ENCODE assay signal across 9 cellular contexts in the genomic region with DNA sequence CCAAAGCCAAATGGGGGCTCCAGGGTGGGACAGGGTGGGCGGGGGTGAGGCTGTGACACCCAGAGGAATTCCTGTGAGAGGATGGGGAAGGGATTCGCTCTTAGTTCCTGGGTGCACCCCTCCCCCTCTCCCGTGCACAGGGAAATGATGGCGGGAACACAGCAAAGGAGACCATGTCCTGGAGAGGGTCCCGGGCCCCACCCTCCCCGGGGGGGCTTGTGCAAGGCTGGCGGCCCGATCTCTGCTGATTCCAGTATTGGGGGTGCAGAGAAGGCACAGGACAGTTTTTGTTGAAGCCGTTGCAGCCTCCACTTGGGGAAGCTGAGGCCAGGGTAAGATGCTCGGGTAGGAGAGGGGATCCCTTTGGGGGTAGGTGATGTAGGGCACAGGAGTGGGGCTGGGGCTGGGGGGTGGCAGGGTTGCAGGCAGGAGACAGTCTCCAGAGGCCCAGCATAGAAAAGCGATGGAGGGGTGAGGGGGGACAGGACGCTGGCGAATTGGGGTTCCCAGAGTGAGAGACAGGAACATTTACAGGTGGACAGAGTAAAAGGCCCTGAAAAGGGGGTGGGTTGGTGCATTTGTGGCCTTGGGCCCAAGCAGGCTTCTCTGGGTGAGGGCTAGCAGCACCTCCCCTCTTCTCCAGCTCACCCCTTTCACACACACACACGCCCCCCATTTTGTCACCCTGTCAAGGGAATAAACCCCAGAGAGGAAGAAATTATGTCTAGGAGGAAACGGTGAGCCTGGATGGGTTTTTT. TPM values are rescaled to one million over a fixed set of nuclear protein-coding genes. Genes with fewer than 3 reads are reported as not detected.
DNase-seq lines count a peak whose midpoint lies in the region; ATAC-seq, FAIRE-seq and TF ChIP-seq lines count a peak whose summit lies in the region.
"Had no signal": no experiment of that assay in that cellular context is flagged by ENCODE, and none has a peak within 500 bp of the region (broad histone marks: within the 10 kb centered on the region; RNA-seq: fewer than 3 reads in every experiment).

No MANE protein-coding gene starts in this region.

- H3K27ac ChIP-seq in astrocyte (ENCODE audit: low read depth, low read length) (peak overlapping the region; percentile 86), HepG2 (ENCODE audit: extremely low read length, insufficient read depth, low read length) (no peak overlapping the region), temporal lobe (ENCODE audit: low read depth, low read length) (peak overlapping the region; percentile 94)

- H2AFZ ChIP-seq in astrocyte (ENCODE audit: low read depth, low read length) = peak overlapping the region; percentile 97
- H2AFZ ChIP-seq in HepG2 (ENCODE audit: low read length) = no peak overlapping the region

- no peaks in the 10 kb centered on the region for H3K9me3 Mint-ChIP-seq in activated CD4-positive, alpha-beta T cell treated with anti-CD3 and anti-CD28 coated beads, Interleukin-2, amount 10 ng/mL, durations not matched to agents 24 days and 14 days
- no peaks in the 10 kb centered on the region for H3K9me3 Mint-ChIP-seq in astrocyte (ENCODE audit: unreplicated experiment)

- H3K79me2 ChIP-seq in astrocyte (ENCODE audit: insufficient read depth, low read length) (peaks cover 9% of the 10 kb centered on the region), HepG2 (ENCODE audit: insufficient read depth, low read length) (peaks cover 5% of the 10 kb centered on the region)

- H3K36me3 ChIP-seq in astrocyte (ENCODE audit: insufficient read depth, low read length) = no peaks in the 10 kb centered on the region
- no peaks in the 10 kb centered on the region for H3K36me3 ChIP-seq in HepG2 (replicated peaks in 1 of 2; ENCODE audit: control insufficient read depth in 1 of 2, insufficient read depth in 2 of 2, low read length in 2 of 2)

- H3K9ac ChIP-seq in astrocyte (ENCODE audit: low read length) (peak overlapping the region; percentile 93), HepG2 (ENCODE audit: insufficient read depth, low read depth, low read length) (peak overlapping the region; percentile 88)

- H4K20me1 ChIP-seq in astrocyte (ENCODE audit: insufficient read depth, low read length) (peaks cover 6% of the 10 kb centered on the region), HepG2 (ENCODE audit: insufficient read depth, low read length) (peaks cover 8% of the 10 kb centered on the region; the same call in 1 of the 2 replicates)

- H3K4me1 Mint-ChIP-seq in activated CD4-positive, alpha-beta T cell treated with anti-CD3 and anti-CD28 coated beads, Interleukin-2, amount 10 ng/mL, durations not matched to agents 24 days and 14 days = peaks cover 22% of the 10 kb centered on the region
- H3K4me1 Mint-ChIP-seq in astrocyte (ENCODE audit: low read depth, unreplicated experiment) = peaks cover 6% of the 10 kb centered on the region

- in situ Hi-C loops in HepG2 (cut with HindIII; ENCODE audit: extremely low pct_ligation_motif_present, low pct_unique_long_range_greater_than_20kb) = no loop called here

- CTCF ChIA-PET in HepG2 (lab: Yijun Ruan, JAX; ENCODE audit: low intra/inter-chr PET ratio, low total read pairs) = no interaction called here

- TF ChIP-seq CTCF in astrocyte (IDR thresholded peaks at IDR 0.05; ENCODE audit: insufficient read depth, low read depth, low read length) = no peak
- TF ChIP-seq CTCF in HepG2 (CRISPR knock-in tag; IDR thresholded peaks at IDR 0.05) = no peak

- intact Hi-C loops in activated CD4-positive, alpha-beta T cell treated with anti-CD3 and anti-CD28 coated beads, Interleukin-2, amount 10 ng/mL, durations not matched to agents 24 days and 14 days (cut with micrococcal nuclease) = loop anchor here (2.0 to 10.0 kb wide), 2 partner anchors 132 to 512 kb away; no protein-coding TSS in a partner anchor
- intact Hi-C loops in HepG2 (cut with micrococcal nuclease; ENCODE audit: unreplicated experiment) = loop anchor here (2.0 kb wide), 1 partner anchor 38 kb away; the partner anchor contains the start of gene HMCES

- TF ChIP-seq EP300 in HepG2 (IDR thresholded peaks at IDR 0.05; ENCODE audit: low read depth in 2 of 2, low read length in 2 of 2) (no peak), HepG2 (CRISPR knock-in tag; IDR thresholded peaks at IDR 0.05; ENCODE audit: borderline replicate concordance) (no peak)

- WGBS in HepG2 (ENCODE audit: low lambda C conversion rate) = 45% methylated on average over 12 of the region's 15 CpGs

- H3K4me1 ChIP-seq in astrocyte (ENCODE audit: insufficient read depth, low read length) (peaks cover 10% of the 10 kb centered on the region), HepG2 (ENCODE audit: insufficient read depth, low read length) (peaks cover 23% of the 10 kb centered on the region)

- no peaks in the 10 kb centered on the region for H3K36me3 Mint-ChIP-seq in activated CD4-positive, alpha-beta T cell treated with anti-CD3 and anti-CD28 coated beads, Interleukin-2, amount 10 ng/mL, durations not matched to agents 24 days and 14 days (ENCODE audit: low read depth)
- peaks cover 12% of the 10 kb centered on the region for H3K36me3 Mint-ChIP-seq in astrocyte (ENCODE audit: low read depth, unreplicated experiment)

- BruUV-seq in HepG2 (replicated peaks; lab: Mats Ljungman, UMichigan) = no TSS peak

- peak overlapping the region; percentile 99 for H3K4me2 ChIP-seq in astrocyte (ENCODE audit: low read length)
- H3K4me2 ChIP-seq in HepG2 (ENCODE audit: low read depth, low read length) = peak overlapping the region; percentile 83

- no peak for TF ChIP-seq POLR2A in HepG2 (IDR thresholded peaks at IDR 0.05; ENCODE audit: insufficient read depth in 1 of 2, low read depth in 2 of 2, low read length in 2 of 2)

- H3K27me3 ChIP-seq in astrocyte (ENCODE audit: insufficient read depth, low read length) (no peaks in the 10 kb centered on the region), HepG2 (ENCODE audit: control insufficient read depth in 1 of 2, insufficient read depth in 2 of 2, low read length in 2 of 2) (no peaks in the 10 kb centered on the region; a peak in 1 of 5 replicates)

- H3K4me3 Mint-ChIP-seq in activated CD4-positive, alpha-beta T cell treated with anti-CD3 and anti-CD28 coated beads, Interleukin-2, amount 10 ng/mL, durations not matched to agents 24 days and 14 days = peak overlapping the region; percentile 72
- H3K4me3 Mint-ChIP-seq in astrocyte (ENCODE audit: unreplicated experiment) = peak overlapping the region; percentile 76

- POLR2A ChIA-PET in HepG2 (lab: Yijun Ruan, JAX) = interaction anchor here (1.0 to 3.5 kb wide), 17 partner anchors 10 to 318 kb away, joined by 3 to 33 read pairs (median 5); partner anchors contain the start of genes CNBP, COPG1, HMCES and IFT122

- no peak for TF ChIP-seq RAD21 in HepG2 (CRISPR knock-in tag; IDR thresholded peaks at IDR 0.05)

- no peaks in the 10 kb centered on the region for H3K27me3 Mint-ChIP-seq in activated CD4-positive, alpha-beta T cell treated with anti-CD3 and anti-CD28 coated beads, Interleukin-2, amount 10 ng/mL, durations not matched to agents 24 days and 14 days
- no peaks in the 10 kb centered on the region for H3K27me3 Mint-ChIP-seq in astrocyte (ENCODE audit: low read depth, unreplicated experiment)

- peak overlapping the region; percentile 96 for H3K4me3 ChIP-seq in astrocyte (ENCODE audit: insufficient read depth, low read depth, low read length)
- H3K4me3 ChIP-seq in HepG2 (replicated peaks in 1 of 3; ENCODE audit: insufficient read depth in 1 of 3, low read depth in 2 of 3, low read length in 3 of 3) = peak overlapping the region; percentile 92 to 98 (median 95)

- no peak for DNase-seq in activated CD4-positive, alpha-beta T cell treated with anti-CD3 and anti-CD28 coated beads, Interleukin-2, amount 10 ng/mL, durations not matched to agents 24 days and 14 days
- no peak for DNase-seq in activated CD4-positive, alpha-beta T cell treated with anti-CD3 and anti-CD28 coated beads for 4 hours
- no peak for DNase-seq in astrocyte (ENCODE audit: low read depth)
- DNase-seq in HepG2 (ENCODE audit: low spot score) = no peak
- no peak for DNase-seq in EL
- no peak for DNase-seq in NOMO-1 (lab: John Stamatoyannopoulos, UW; ENCODE audit: unreplicated experiment in 2 of 2)
- DNase-seq in left lobe of liver (ENCODE audit: low spot score) = no peak
- DNase-seq: DMS153 had no signal

- no peaks in the 10 kb centered on the region for H3K9me3 ChIP-seq in astrocyte (ENCODE audit: insufficient read depth, low read depth, low read length)
- no peaks in the 10 kb centered on the region for H3K9me3 ChIP-seq in HepG2 (ENCODE audit: low read length)

- peak overlapping the region; percentile 43 for H3K27ac Mint-ChIP-seq in activated CD4-positive, alpha-beta T cell treated with anti-CD3 and anti-CD28 coated beads, Interleukin-2, amount 10 ng/mL, durations not matched to agents 24 days and 14 days
- no peak overlapping the region for H3K27ac Mint-ChIP-seq in astrocyte (ENCODE audit: unreplicated experiment)

- ATAC-seq in HepG2 (no peak), left lobe of liver (no peak)

- FAIRE-seq in astrocyte (lab: Jason Lieb, UNC) (no peak), HepG2 (lab: Jason Lieb, UNC) (no peak)

RNA-seq across cellular contexts. Expression of gene HMCES, which starts 38.5 kb away (rescaled TPM):
- 58.3 and 62.6 TPM in 2 replicates for total RNA-seq in activated CD4-positive, alpha-beta T cell treated with anti-CD3 and anti-CD28 coated beads, Interleukin-2, amount 10 ng/mL, durations not matched to agents 24 days and 14 days
- total RNA-seq in astrocyte (22.4 and 27.4 TPM in 2 replicates), HepG2 (2016; rRNA removed; fragmentation: Illumina TruSeq; extraction: Trizol) (37.5 and 52.4 TPM in 2 replicates), temporal lobe (21.4 TPM), left lobe of liver (19.1 TPM)
- 5.9 and 6.0 TPM in 2 replicates for total RNA-seq in HepG2 (2016; cell fraction: cytosol; rRNA removed; fragmentation: Illumina TruSeq; extraction: Trizol; ENCODE audit: low read depth)
- 39.9 and 50.0 TPM in 2 replicates for total RNA-seq in HepG2 (2016; cell fraction: insoluble cytoplasmic fraction; rRNA removed; fragmentation: Illumina TruSeq; extraction: Trizol)
- total RNA-seq in HepG2 (2016; cell fraction: membrane; rRNA removed; fragmentation: Illumina TruSeq; extraction: Trizol) = 15.6 and 17.9 TPM in 2 replicates
- total RNA-seq in HepG2 (2016; cell fraction: nucleus; rRNA removed; fragmentation: Illumina TruSeq; extraction: Trizol) = 19.5 and 22.8 TPM in 2 replicates
- polyA plus RNA-seq in HepG2 (2011; rRNA removed) = 16.1 and 20.1 TPM in 2 replicates
- polyA plus RNA-seq in HepG2 (2011; cell fraction: cytosol; rRNA removed) = 12.5 and 16.0 TPM in 2 replicates
- polyA plus RNA-seq in HepG2 (2011; cell fraction: nucleus; rRNA removed) = 7.8 and 11.5 TPM in 2 replicates
- polyA plus RNA-seq in HepG2 (2012) = 23.1 and 26.3 TPM in 2 replicates
- 10.2 and 11.1 TPM in 2 replicates for polyA plus RNA-seq in HepG2 (2016; cell fraction: cytosol; fragmentation: Illumina TruSeq; extraction: Trizol; ENCODE audit: low read depth)
- polyA plus RNA-seq in HepG2 (2016; cell fraction: insoluble cytoplasmic fraction; fragmentation: Illumina TruSeq; extraction: Trizol; ENCODE audit: low read depth) = 61.1 and 65.6 TPM in 2 replicates
- 16.9 and 18.1 TPM in 2 replicates for polyA plus RNA-seq in HepG2 (2016; cell fraction: membrane; fragmentation: Illumina TruSeq; extraction: Trizol; ENCODE audit: low read depth)
- 34.4 and 36.9 TPM in 2 replicates for polyA plus RNA-seq in HepG2 (2016; cell fraction: nucleus; fragmentation: Illumina TruSeq; extraction: Trizol; ENCODE audit: insufficient read depth, low read depth)
- 9.7 and 17.6 TPM in 2 replicates for polyA minus RNA-seq in HepG2 (2011; rRNA and poly(A)+ RNA removed; ENCODE audit: low replicate concordance)
- 12.7 and 20.2 TPM in 2 replicates for polyA minus RNA-seq in HepG2 (2011; cell fraction: cytosol; rRNA and poly(A)+ RNA removed)
- polyA minus RNA-seq in HepG2 (2011; cell fraction: nucleus; rRNA and poly(A)+ RNA removed) = 7.2 and 8.7 TPM in 2 replicates
